In the genomic region with DNA sequence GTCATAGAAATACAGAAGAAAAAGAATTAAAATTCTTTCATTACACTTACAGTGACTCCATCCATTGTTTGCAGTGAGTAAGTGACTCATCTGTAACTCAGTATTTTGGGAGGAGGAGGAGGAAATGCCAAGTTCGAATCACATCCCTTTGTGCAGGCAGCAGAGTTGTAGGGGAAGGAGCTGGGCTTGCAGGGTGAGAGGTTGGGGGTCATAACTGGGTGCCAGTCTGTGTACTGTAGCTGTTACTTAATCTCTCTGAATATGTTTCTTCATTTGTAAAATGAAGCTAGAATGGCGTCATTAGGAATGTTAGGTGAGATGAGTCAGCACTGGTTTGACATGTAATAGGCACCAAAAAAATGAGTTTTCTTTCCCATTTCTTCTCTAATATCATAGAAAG, we compare ENCODE assay signal across 1 cellular context.
TF ChIP-seq lines count a peak whose summit lies in the region.

No MANE protein-coding gene starts in this region.

TF ChIP-seq in SK-N-SH treated with all-trans-retinoic acid at 6 μM for 48 hours, 23 proteins besides CTCF, POLR2A, EP300 and RAD21 (continued from another document):
- TF ChIP-seq, protein P1, sequence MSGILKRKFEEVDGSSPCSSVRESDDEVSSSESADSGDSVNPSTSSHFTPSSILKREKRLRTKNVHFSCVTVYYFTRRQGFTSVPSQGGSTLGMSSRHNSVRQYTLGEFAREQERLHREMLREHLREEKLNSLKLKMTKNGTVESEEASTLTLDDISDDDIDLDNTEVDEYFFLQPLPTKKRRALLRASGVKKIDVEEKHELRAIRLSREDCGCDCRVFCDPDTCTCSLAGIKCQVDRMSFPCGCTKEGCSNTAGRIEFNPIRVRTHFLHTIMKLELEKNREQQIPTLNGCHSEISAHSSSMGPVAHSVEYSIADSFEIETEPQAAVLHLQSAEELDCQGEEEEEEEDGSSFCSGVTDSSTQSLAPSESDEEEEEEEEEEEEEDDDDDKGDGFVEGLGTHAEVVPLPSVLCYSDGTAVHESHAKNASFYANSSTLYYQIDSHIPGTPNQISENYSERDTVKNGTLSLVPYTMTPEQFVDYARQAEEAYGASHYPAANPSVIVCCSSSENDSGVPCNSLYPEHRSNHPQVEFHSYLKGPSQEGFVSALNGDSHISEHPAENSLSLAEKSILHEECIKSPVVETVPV (CRISPR knock-in tag; IDR thresholded peaks at IDR 0.05), result no peak
- TF ChIP-seq ZNF8 (CRISPR knock-in tag; IDR thresholded peaks at IDR 0.05), result no peak
